Comparison of ENCODE assay signal across 1 cellular context in the genomic region with DNA sequence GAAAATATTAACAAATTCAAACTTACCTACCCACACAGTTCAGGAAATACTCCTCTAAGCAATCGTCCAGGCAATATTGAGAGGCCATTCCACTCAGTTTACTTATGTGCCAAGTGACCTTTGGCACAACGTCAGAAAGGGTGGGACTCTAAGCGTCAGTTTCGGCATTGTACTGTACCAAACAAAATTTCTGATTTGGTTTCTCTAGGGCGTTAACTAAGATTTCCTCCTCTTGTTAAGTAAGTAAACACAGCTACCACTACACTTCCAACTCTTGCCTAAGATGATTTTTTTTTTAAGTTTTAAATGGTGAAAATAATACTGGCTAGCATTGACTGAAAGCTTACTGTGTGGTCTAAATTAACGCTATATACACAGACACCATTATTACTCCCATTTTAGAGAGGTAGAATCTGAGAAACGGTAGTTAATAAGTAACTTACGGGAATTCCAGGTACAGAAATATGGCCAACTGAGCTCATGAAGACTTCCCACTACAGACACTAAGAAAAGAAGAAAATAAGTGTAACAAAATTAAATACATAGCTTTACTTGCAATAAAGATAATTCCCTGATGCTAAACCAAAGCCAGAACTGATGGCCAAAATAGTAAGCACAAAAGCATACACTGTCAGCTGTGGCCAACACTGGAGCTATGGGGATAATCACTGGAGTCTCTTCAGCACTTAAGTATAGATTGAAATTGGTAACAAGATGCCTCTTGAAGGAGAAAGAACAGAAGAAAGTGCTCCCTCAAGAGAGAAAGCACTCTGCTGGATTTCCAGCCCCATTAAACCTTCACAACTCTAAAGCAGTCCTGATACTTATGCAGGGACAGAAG.
A peak's percentile ranks its signal among the peaks of the same experiment; 100 is the strongest.
TF ChIP-seq lines count a peak whose summit lies in the region.

No MANE protein-coding gene starts in this region.

TF ChIP-seq in HepG2, 621 proteins besides CTCF, POLR2A, EP300 and RAD21 (continued from another document and continues in another):
- TF ChIP-seq, protein P1, sequence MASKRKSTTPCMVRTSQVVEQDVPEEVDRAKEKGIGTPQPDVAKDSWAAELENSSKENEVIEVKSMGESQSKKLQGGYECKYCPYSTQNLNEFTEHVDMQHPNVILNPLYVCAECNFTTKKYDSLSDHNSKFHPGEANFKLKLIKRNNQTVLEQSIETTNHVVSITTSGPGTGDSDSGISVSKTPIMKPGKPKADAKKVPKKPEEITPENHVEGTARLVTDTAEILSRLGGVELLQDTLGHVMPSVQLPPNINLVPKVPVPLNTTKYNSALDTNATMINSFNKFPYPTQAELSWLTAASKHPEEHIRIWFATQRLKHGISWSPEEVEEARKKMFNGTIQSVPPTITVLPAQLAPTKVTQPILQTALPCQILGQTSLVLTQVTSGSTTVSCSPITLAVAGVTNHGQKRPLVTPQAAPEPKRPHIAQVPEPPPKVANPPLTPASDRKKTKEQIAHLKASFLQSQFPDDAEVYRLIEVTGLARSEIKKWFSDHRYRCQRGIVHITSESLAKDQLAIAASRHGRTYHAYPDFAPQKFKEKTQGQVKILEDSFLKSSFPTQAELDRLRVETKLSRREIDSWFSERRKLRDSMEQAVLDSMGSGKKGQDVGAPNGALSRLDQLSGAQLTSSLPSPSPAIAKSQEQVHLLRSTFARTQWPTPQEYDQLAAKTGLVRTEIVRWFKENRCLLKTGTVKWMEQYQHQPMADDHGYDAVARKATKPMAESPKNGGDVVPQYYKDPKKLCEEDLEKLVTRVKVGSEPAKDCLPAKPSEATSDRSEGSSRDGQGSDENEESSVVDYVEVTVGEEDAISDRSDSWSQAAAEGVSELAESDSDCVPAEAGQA (IDR thresholded peaks at IDR 0.05; ENCODE audit: low read depth) = 0 out of 2 replicates have a peak, but pooled peaks have one; percentile 25
- TF ChIP-seq, protein P1 (CRISPR knock-in tag; IDR thresholded peaks at IDR 0.05; ENCODE audit: borderline replicate concordance) = no peak; the same call in 1 of the 2 replicates
- TF ChIP-seq ZMYM4 (CRISPR knock-in tag; IDR thresholded peaks at IDR 0.05) (peak; percentile 85), ZNF747 (CRISPR knock-in tag; IDR thresholded peaks at IDR 0.05; ENCODE audit: borderline replicate concordance) (0 out of 2 replicates have a peak, but pooled peaks have one; percentile 30), MED1 (CRISPR knock-in tag; IDR thresholded peaks at IDR 0.05) (peak; percentile 61), SOX13 (IDR thresholded peaks at IDR 0.05) (no peak), SOX13 (CRISPR knock-in tag; conservative IDR thresholded peaks at IDR 0.05 in 1 of 2, IDR thresholded peaks at IDR 0.05 in 1 of 2) (peak in 1 of 2 experiments; percentile 78; a peak in 2 of 4 replicates), ZNF331 (CRISPR knock-in tag; IDR thresholded peaks at IDR 0.05) (0 out of 2 replicates have a peak, but pooled peaks have one; percentile 14), HMG20A (CRISPR knock-in tag; IDR thresholded peaks at IDR 0.05; ENCODE audit: borderline replicate concordance) (peak; percentile 60; the same call in 1 of the 2 replicates), GATAD2A (CRISPR knock-in tag; IDR thresholded peaks at IDR 0.05) (peak; percentile 81), ZNF644 (CRISPR knock-in tag; IDR thresholded peaks at IDR 0.05; ENCODE audit: low read depth) (peak; percentile 83; the same call in 1 of the 2 replicates), NR2C2 (CRISPR knock-in tag; IDR thresholded peaks at IDR 0.05; ENCODE audit: borderline replicate concordance) (peak; percentile 76), POLR2AphosphoS5 (IDR thresholded peaks at IDR 0.05; ENCODE audit: low read depth, low read length) (peak; percentile 45; the same call in 1 of the 2 replicates), KLF16 (CRISPR knock-in tag; IDR thresholded peaks at IDR 0.05) (peak in 1 of 2 experiments; percentile 61; a peak in 2 of 4 replicates), SP5 (CRISPR knock-in tag; IDR thresholded peaks at IDR 0.05; ENCODE audit: borderline replicate concordance, low read depth) (peak; percentile 80), TAF15 (IDR thresholded peaks at IDR 0.05; ENCODE audit: low read depth, low read length, poor library complexity, severe bottlenecking) (no peak), RBFOX2 (IDR thresholded peaks at IDR 0.05; ENCODE audit: low read depth, low read length) (peak; percentile 20; the same call in 1 of the 2 replicates), ZBTB38 (CRISPR knock-in tag; IDR thresholded peaks at IDR 0.05) (no peak), MIER2 (CRISPR knock-in tag; IDR thresholded peaks at IDR 0.05) (0 out of 2 replicates have a peak, but pooled peaks have one; percentile 31), PCBP2 (optimal IDR thresholded peaks at IDR 0.05; ENCODE audit: low read depth, low read length, poor library complexity, severe bottlenecking) (no peak), FOXA3 (CRISPR knock-in tag; IDR thresholded peaks at IDR 0.05) (peak; percentile 77), MBNL3 (CRISPR knock-in tag; conservative IDR thresholded peaks at IDR 0.05) (no peak), HNRNPL (IDR thresholded peaks at IDR 0.05; ENCODE audit: low read depth, low read length) (no peak), ELF1 (CRISPR knock-in tag; IDR thresholded peaks at IDR 0.05) (peak; percentile 35; the same call in 1 of the 2 replicates), KMT2A (CRISPR knock-in tag; IDR thresholded peaks at IDR 0.05) (peak; percentile 34; the same call in 1 of the 2 replicates), NCOA2 (CRISPR knock-in tag; IDR thresholded peaks at IDR 0.05) (peak; percentile 68; the same call in 1 of the 2 replicates), ZFX (CRISPR knock-in tag; IDR thresholded peaks at IDR 0.05; ENCODE audit: low read depth) (no peak), HNF4A (CRISPR knock-in tag; IDR thresholded peaks at IDR 0.05) (peak; percentile 90), ELF3 (CRISPR knock-in tag; IDR thresholded peaks at IDR 0.05) (peak; percentile 76; the same call in 1 of the 2 replicates), ZNF619 (CRISPR knock-in tag; IDR thresholded peaks at IDR 0.05) (no peak), YEATS2 (CRISPR knock-in tag; IDR thresholded peaks at IDR 0.05; ENCODE audit: borderline replicate concordance) (0 out of 2 replicates have a peak, but pooled peaks have one; percentile 37)
- TF ChIP-seq, protein P2, sequence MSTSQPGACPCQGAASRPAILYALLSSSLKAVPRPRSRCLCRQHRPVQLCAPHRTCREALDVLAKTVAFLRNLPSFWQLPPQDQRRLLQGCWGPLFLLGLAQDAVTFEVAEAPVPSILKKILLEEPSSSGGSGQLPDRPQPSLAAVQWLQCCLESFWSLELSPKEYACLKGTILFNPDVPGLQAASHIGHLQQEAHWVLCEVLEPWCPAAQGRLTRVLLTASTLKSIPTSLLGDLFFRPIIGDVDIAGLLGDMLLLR (CRISPR knock-in tag; IDR thresholded peaks at IDR 0.05) = no peak
- TF ChIP-seq, protein P3, sequence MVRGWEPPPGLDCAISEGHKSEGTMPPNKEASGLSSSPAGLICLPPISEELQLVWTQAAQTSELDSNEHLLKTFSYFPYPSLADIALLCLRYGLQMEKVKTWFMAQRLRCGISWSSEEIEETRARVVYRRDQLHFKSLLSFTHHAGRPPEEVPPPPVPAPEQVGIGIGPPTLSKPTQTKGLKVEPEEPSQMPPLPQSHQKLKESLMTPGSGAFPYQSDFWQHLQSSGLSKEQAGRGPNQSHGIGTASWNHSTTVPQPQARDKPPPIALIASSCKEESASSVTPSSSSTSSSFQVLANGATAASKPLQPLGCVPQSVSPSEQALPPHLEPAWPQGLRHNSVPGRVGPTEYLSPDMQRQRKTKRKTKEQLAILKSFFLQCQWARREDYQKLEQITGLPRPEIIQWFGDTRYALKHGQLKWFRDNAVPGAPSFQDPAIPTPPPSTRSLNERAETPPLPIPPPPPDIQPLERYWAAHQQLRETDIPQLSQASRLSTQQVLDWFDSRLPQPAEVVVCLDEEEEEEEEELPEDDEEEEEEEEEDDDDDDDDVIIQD (CRISPR knock-in tag; IDR thresholded peaks at IDR 0.05; ENCODE audit: low read depth) = peak; percentile 85
- TF ChIP-seq, protein P4, sequence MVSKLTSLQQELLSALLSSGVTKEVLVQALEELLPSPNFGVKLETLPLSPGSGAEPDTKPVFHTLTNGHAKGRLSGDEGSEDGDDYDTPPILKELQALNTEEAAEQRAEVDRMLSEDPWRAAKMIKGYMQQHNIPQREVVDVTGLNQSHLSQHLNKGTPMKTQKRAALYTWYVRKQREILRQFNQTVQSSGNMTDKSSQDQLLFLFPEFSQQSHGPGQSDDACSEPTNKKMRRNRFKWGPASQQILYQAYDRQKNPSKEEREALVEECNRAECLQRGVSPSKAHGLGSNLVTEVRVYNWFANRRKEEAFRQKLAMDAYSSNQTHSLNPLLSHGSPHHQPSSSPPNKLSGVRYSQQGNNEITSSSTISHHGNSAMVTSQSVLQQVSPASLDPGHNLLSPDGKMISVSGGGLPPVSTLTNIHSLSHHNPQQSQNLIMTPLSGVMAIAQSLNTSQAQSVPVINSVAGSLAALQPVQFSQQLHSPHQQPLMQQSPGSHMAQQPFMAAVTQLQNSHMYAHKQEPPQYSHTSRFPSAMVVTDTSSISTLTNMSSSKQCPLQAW (CRISPR knock-in tag; IDR thresholded peaks at IDR 0.05) = peak; percentile 42; the same call in 1 of the 2 replicates
- TF ChIP-seq, protein P5, sequence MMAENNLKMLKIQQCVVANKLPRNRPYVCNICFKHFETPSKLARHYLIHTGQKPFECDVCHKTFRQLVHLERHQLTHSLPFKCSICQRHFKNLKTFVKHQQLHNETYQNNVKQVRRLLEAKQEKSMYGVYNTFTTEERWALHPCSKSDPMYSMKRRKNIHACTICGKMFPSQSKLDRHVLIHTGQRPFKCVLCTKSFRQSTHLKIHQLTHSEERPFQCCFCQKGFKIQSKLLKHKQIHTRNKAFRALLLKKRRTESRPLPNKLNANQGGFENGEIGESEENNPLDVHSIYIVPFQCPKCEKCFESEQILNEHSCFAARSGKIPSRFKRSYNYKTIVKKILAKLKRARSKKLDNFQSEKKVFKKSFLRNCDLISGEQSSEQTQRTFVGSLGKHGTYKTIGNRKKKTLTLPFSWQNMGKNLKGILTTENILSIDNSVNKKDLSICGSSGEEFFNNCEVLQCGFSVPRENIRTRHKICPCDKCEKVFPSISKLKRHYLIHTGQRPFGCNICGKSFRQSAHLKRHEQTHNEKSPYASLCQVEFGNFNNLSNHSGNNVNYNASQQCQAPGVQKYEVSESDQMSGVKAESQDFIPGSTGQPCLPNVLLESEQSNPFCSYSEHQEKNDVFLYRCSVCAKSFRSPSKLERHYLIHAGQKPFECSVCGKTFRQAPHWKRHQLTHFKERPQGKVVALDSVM (CRISPR knock-in tag; IDR thresholded peaks at IDR 0.05) = peak; percentile 30; the same call in 1 of the 2 replicates
- TF ChIP-seq, protein P6, sequence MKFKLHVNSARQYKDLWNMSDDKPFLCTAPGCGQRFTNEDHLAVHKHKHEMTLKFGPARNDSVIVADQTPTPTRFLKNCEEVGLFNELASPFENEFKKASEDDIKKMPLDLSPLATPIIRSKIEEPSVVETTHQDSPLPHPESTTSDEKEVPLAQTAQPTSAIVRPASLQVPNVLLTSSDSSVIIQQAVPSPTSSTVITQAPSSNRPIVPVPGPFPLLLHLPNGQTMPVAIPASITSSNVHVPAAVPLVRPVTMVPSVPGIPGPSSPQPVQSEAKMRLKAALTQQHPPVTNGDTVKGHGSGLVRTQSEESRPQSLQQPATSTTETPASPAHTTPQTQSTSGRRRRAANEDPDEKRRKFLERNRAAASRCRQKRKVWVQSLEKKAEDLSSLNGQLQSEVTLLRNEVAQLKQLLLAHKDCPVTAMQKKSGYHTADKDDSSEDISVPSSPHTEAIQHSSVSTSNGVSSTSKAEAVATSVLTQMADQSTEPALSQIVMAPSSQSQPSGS (CRISPR knock-in tag; IDR thresholded peaks at IDR 0.05) = 0 out of 2 replicates have a peak, but pooled peaks have one; percentile 7
- TF ChIP-seq, protein P7, sequence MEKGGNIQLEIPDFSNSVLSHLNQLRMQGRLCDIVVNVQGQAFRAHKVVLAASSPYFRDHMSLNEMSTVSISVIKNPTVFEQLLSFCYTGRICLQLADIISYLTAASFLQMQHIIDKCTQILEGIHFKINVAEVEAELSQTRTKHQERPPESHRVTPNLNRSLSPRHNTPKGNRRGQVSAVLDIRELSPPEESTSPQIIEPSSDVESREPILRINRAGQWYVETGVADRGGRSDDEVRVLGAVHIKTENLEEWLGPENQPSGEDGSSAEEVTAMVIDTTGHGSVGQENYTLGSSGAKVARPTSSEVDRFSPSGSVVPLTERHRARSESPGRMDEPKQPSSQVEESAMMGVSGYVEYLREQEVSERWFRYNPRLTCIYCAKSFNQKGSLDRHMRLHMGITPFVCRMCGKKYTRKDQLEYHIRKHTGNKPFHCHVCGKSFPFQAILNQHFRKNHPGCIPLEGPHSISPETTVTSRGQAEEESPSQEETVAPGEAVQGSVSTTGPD (CRISPR knock-in tag; IDR thresholded peaks at IDR 0.05) = peak; percentile 75; the same call in 1 of the 2 replicates
